Comparison of ENCODE assay signal across 25 cellular contexts in the genomic region with DNA sequence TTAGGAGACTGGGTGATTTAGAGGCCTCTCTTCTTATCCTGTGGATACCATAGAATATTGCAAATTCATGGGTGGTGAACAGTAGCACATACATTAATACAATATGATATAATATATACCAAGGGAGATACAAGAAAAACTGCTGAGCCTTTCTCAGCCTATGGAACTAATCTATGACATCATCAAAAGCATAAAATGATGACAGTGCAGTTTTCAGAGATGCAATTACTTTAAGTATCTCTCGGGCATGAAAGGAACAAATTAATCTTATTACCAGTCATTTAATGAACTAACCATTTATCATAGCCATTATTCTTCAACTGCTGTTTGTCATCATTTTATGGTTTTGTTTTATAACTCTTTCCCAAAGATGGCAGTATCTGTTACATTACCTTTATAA. TPM values are rescaled to one million over a fixed set of nuclear protein-coding genes. Genes with fewer than 3 reads are reported as not detected.
"Had no signal": no experiment of that assay in that cellular context is flagged by ENCODE, and none has a peak within 500 bp of the region (broad histone marks: within the 10 kb centered on the region; RNA-seq: fewer than 3 reads in every experiment).

No MANE protein-coding gene starts in this region.

- H3K9me3 ChIP-seq: stomach, thyroid gland, vagina had no signal

- ATAC-seq: effector memory CD8-positive, alpha-beta T cell; left lobe of liver; natural killer cell; sciatic nerve had no signal

- H3K9me3 Mint-ChIP-seq: memory B cell, natural killer cell, neural progenitor cell had no signal

- H3K4me1 Mint-ChIP-seq: memory B cell had no signal

- H3K79me2 ChIP-seq: parathyroid adenoma had no signal

- H3K4me3 ChIP-seq: lung, neural progenitor cell, smooth muscle cell, stomach, thyroid gland, vagina had no signal

- H3K4me3 Mint-ChIP-seq: effector memory CD8-positive, alpha-beta T cell; memory B cell; natural killer cell; neural progenitor cell had no signal

- DNase-seq: cortex of kidney; effector memory CD8-positive, alpha-beta T cell; erythroblast; kidney; natural killer cell; stimulated activated CD4-positive, alpha-beta T cell treated with anti-CD3 and anti-CD28 coated beads, Interleukin-12 subunit alpha, Interleukin-12 subunit beta, amount 100 ng/mL, for 4 hours; stimulated activated CD4-positive, alpha-beta T cell treated with anti-CD3 and anti-CD28 coated beads, Interleukin-1b, Interleukin-23, amount 100 ng/mL, for 48 hours; stimulated activated CD4-positive, alpha-beta T cell treated with anti-CD3 and anti-CD28 coated beads, Interleukin-4, amount 100 ng/mL, for 1 hour; stimulated activated CD8-positive, alpha-beta memory T cell treated with anti-CD3 and anti-CD28 coated beads, Interleukin-4, amount 100 ng/mL, for 48 hours; stimulated activated naive CD4-positive, alpha-beta T cell treated with Interleukin-2 at 50 U/mL for 16 hours; stomach; thyroid gland; trophoblast cell had no signal

- H2AFZ ChIP-seq: neural progenitor cell, parathyroid adenoma had no signal

- H3K36me3 Mint-ChIP-seq: memory B cell, natural killer cell, neural progenitor cell had no signal

- H3K27me3 ChIP-seq: thyroid gland, vagina had no signal

- H3K9ac ChIP-seq: neural progenitor cell, parathyroid adenoma had no signal

- H3K36me3 ChIP-seq: neural progenitor cell, stomach, thyroid gland, vagina had no signal

- H3K4me2 ChIP-seq: neural progenitor cell, smooth muscle cell had no signal

- H3K27ac ChIP-seq: neural progenitor cell, parathyroid adenoma, stomach, thyroid gland, vagina had no signal

- H3K4me1 ChIP-seq: neural progenitor cell, parathyroid adenoma had no signal

- H3K27ac Mint-ChIP-seq: effector memory CD8-positive, alpha-beta T cell; memory B cell; natural killer cell; neural progenitor cell; progenitor cell of endocrine pancreas had no signal

RNA-seq across cellular contexts. Expression of gene CHODL, which starts 3.5 kb away (rescaled TPM):
- total RNA-seq: left lobe of liver, liver, mononuclear cell, osteoblast, smooth muscle cell had no signal
- polyA plus RNA-seq: smooth muscle cell had no signal
